16 cellular contexts compared by ENCODE assay signal in genomic region chr10:122198631-122199030, GRCh38.
DNase-seq lines count a peak whose midpoint lies in the region; ATAC-seq and TF ChIP-seq lines count a peak whose summit lies in the region.
"Had no signal": no experiment of that assay in that cellular context is flagged by ENCODE, and none has a peak within 500 bp of the region (broad histone marks: within the 10 kb centered on the region; RNA-seq: fewer than 3 reads in every experiment).

No MANE protein-coding gene starts in this region.

- H3K9me3 Mint-ChIP-seq in glutamatergic neuron (ENCODE audit: unreplicated experiment) (peaks cover 28% of the 10 kb centered on the region), neural progenitor cell (peaks cover 4% of the 10 kb centered on the region)
- H3K9me3 Mint-ChIP-seq: CD8-positive, alpha-beta memory T cell; HFFc6 had no signal

- intact Hi-C loops in right cardiac atrium (cut with DNase I) = no loop called here

- TF ChIP-seq CTCF in glutamatergic neuron (IDR thresholded peaks at IDR 0.05; ENCODE audit: partially characterized antibody, unreplicated experiment) (no peak), neural progenitor cell (IDR thresholded peaks at IDR 0.05) (no peak)

- peaks cover 4% of the 10 kb centered on the region for H4K20me1 ChIP-seq in neural progenitor cell (ENCODE audit: low read depth)

- DNase-seq in glutamatergic neuron = no peak
- DNase-seq in right cardiac atrium = no peak
- no peak for DNase-seq in neural progenitor cell (ENCODE audit: low spot score)
- DNase-seq in NCI-H2081 treated with DMSO at 0.1 percent for 48 hours (lab: John Stamatoyannopoulos, UW) = no peak
- no peak for DNase-seq in activated CD4-positive, alpha-beta T cell treated with anti-CD3 and anti-CD28 coated beads for 1 hour
- DNase-seq: CD8-positive, alpha-beta memory T cell; GF-D8; GM23248; HFFc6; MG63; NCI-H1105 treated with DMSO at 0.1 percent for 48 hours; NCI-H187; NCI-H82; SHP77 treated with DMSO at 0.1 percent for 48 hours had no signal

- peaks cover 19% of the 10 kb centered on the region for H3K4me1 Mint-ChIP-seq in glutamatergic neuron (ENCODE audit: low read depth, unreplicated experiment)
- peaks cover 46% of the 10 kb centered on the region for H3K4me1 Mint-ChIP-seq in neural progenitor cell
- H3K4me1 Mint-ChIP-seq: CD8-positive, alpha-beta memory T cell had no signal

- peak overlapping the region; percentile 48 for H3K27ac Mint-ChIP-seq in glutamatergic neuron (ENCODE audit: unreplicated experiment)
- H3K27ac Mint-ChIP-seq in neural progenitor cell = peak overlapping the region; percentile 83
- H3K27ac Mint-ChIP-seq: CD8-positive, alpha-beta memory T cell; HFFc6 had no signal

- H3K9ac ChIP-seq in neural progenitor cell = no peak overlapping the region
- H3K9ac ChIP-seq: GM23248 had no signal

- ATAC-seq in right cardiac atrium = peak; percentile 34 to 68
- ATAC-seq in HG02885 (IDR thresholded peaks at IDR 0.05; ENCODE audit: poor library complexity, unreplicated experiment) = no peak
- ATAC-seq in GM21423 (IDR thresholded peaks at IDR 0.05; ENCODE audit: unreplicated experiment) = no peak

- H3K9me3 ChIP-seq in right cardiac atrium (ENCODE audit: control insufficient read depth, low read length) = no peaks in the 10 kb centered on the region
- no peaks in the 10 kb centered on the region for H3K9me3 ChIP-seq in neural progenitor cell (ENCODE audit: low read depth)
- H3K9me3 ChIP-seq: MG63 had no signal

- H3K4me2 ChIP-seq in neural progenitor cell = peak overlapping the region; percentile 68

- WGBS in right cardiac atrium = 80% methylated on average over 12 of the region's 12 CpGs

- H3F3A ChIP-seq in neural progenitor cell (ENCODE audit: low read depth) = peaks cover 13% of the 10 kb centered on the region

- peaks cover 25% of the 10 kb centered on the region for H3K27me3 Mint-ChIP-seq in glutamatergic neuron (ENCODE audit: unreplicated experiment)
- H3K27me3 Mint-ChIP-seq in neural progenitor cell (ENCODE audit: insufficient read depth, low read depth) = peaks cover 3% of the 10 kb centered on the region
- H3K27me3 Mint-ChIP-seq: CD8-positive, alpha-beta memory T cell had no signal

- H3K79me2 ChIP-seq in neural progenitor cell (ENCODE audit: low read depth) = peaks cover 24% of the 10 kb centered on the region

- peak overlapping the region; percentile 21 for H3K27ac ChIP-seq in right cardiac atrium (ENCODE audit: low read length)
- peak overlapping the region; percentile 90 for H3K27ac ChIP-seq in neural progenitor cell
- H3K27ac ChIP-seq: GM23248 had no signal

- no peaks in the 10 kb centered on the region for H3K36me3 ChIP-seq in neural progenitor cell
- H3K36me3 ChIP-seq: MG63 had no signal

- no peak overlapping the region for H2AFZ ChIP-seq in neural progenitor cell (replicated peaks)
- H2AFZ ChIP-seq: GM23248 had no signal

- no peak overlapping the region for H3K4me3 ChIP-seq in right cardiac atrium (ENCODE audit: low read length)
- H3K4me3 ChIP-seq in neural progenitor cell = no peak overlapping the region
- H3K4me3 ChIP-seq: GM23248, MG63 had no signal

- H3K27me3 ChIP-seq in right cardiac atrium (ENCODE audit: control insufficient read depth, insufficient read depth) (no peaks in the 10 kb centered on the region), neural progenitor cell (no peaks in the 10 kb centered on the region)
- H3K27me3 ChIP-seq: MG63 had no signal

- no peak overlapping the region for H3K4me3 Mint-ChIP-seq in glutamatergic neuron (ENCODE audit: unreplicated experiment)
- no peak overlapping the region for H3K4me3 Mint-ChIP-seq in neural progenitor cell
- H3K4me3 Mint-ChIP-seq: CD8-positive, alpha-beta memory T cell; HFFc6 had no signal

- H3K4me1 ChIP-seq in right cardiac atrium (ENCODE audit: control insufficient read depth, insufficient read depth, low read length) = no peaks in the 10 kb centered on the region
- H3K4me1 ChIP-seq in neural progenitor cell = peaks cover 18% of the 10 kb centered on the region

- H3K36me3 Mint-ChIP-seq in glutamatergic neuron (ENCODE audit: unreplicated experiment) = no peaks in the 10 kb centered on the region
- peaks cover 33% of the 10 kb centered on the region for H3K36me3 Mint-ChIP-seq in neural progenitor cell
- H3K36me3 Mint-ChIP-seq: CD8-positive, alpha-beta memory T cell had no signal

Comparison
In these comparisons a context has a peak if more than half of its experiments do, and no peak if none do; other contexts are left out.
1. ATAC-seq: peak in right cardiac atrium (2 of 2); none in HG02885 (single experiment) and GM21423 (single experiment).